Comparison of ENCODE assay signal across 1 cellular context in the genomic region with DNA sequence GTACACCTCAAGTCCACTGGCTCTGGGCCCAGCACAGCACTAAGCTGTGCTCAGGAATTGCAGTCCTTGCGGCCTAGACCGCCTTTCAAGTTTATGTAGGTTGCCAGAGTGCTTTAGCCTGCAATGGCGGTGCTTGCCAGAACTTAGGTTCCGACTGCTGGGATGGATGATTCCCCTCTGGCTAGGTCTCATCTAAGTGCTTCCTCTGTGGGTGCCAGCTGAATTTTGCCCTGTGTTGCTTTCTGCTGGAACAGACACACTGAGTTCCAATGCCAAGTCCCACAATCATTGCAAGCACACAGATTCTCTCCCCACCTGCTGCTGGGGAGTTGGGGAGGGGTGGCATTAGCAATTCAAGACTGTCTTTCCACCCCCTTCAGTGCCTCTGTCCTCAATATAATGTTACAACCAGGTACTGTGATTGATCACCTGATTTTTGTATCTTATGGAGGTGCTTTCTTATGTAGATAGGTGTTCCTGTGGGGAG.
TF ChIP-seq lines count a peak whose summit lies in the region.

No MANE protein-coding gene starts in this region.

TF ChIP-seq in H1, 55 proteins besides CTCF, POLR2A, EP300 and RAD21:
- peak in 1 of 2 experiments; percentile 55; a peak in 1 of 4 replicates for TF ChIP-seq SIN3A (conservative IDR thresholded peaks at IDR 0.05 in 1 of 2, IDR thresholded peaks at IDR 0.05 in 1 of 2; ENCODE audit: low read depth in 1 of 2, low read length in 2 of 2)
- TF ChIP-seq KDM4A (IDR thresholded peaks at IDR 0.05; ENCODE audit: low read depth, low read length, severe bottlenecking): no peak
- TF ChIP-seq ASH2L (IDR thresholded peaks at IDR 0.05; ENCODE audit: low read length): peak; percentile 69
- TF ChIP-seq SP2 (IDR thresholded peaks at IDR 0.05; ENCODE audit: low read length): no peak
- peak; percentile 79; the same call in 1 of the 2 replicates for TF ChIP-seq POU5F1 (IDR thresholded peaks at IDR 0.05; ENCODE audit: low read depth, low read length)
- TF ChIP-seq MAX (IDR thresholded peaks at IDR 0.05): peak; percentile 44; the same call in 1 of the 2 replicates
- TF ChIP-seq TAF1 (IDR thresholded peaks at IDR 0.05; ENCODE audit: low read depth, low read length): 0 out of 2 replicates have a peak, but pooled peaks have one; percentile 15
- TF ChIP-seq TCF12 (IDR thresholded peaks at IDR 0.05; ENCODE audit: low read depth, low read length): 0 out of 2 replicates have a peak, but pooled peaks have one; percentile 31
- 0 out of 2 replicates have a peak, but pooled peaks have one; percentile 46 for TF ChIP-seq POLR2AphosphoS5 (IDR thresholded peaks at IDR 0.05; ENCODE audit: low read depth, low read length)
- TF ChIP-seq E2F6 (IDR thresholded peaks at IDR 0.05): peak; percentile 59; the same call in 1 of the 2 replicates
- TF ChIP-seq BRCA1 (IDR thresholded peaks at IDR 0.05; ENCODE audit: low read depth, low read length): no peak
- TF ChIP-seq CHD2 (IDR thresholded peaks at IDR 0.05; ENCODE audit: low read length): peak; percentile 16; the same call in 1 of the 2 replicates
- 0 out of 2 replicates have a peak, but pooled peaks have one; percentile 60 for TF ChIP-seq SP1 (IDR thresholded peaks at IDR 0.05; ENCODE audit: low read depth, low read length)
